In the genomic region with DNA sequence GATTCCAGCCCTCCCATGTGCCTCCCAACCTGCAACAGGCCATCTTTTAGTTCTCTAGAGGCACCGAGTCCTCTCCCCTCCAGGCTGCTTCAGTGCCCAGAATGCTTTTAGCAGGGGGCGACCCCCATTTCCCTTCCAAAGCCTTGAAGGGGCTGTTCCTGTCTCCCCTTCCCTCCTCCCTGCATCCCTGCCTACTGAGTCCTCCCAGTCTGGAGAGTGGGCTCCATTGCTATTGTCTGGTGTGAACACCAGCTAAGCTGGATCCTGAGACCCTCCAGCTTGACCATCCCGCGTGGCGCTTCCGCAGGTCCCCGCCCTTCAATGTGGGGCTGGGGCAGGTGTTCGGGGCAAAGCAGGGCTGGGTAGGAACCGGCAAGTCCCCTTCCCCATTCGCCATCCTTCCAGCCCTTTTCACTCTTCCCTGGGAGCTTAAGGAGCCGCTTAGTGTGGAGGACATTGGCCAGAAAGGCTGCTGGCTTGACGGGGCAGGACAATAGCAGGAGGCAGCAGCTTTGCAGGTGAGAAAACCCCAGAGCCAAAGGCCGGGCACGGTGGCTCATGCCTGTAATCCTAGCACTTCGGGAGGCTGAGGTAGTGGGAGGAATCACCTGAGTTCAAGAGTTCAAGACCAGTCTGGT, we compare ENCODE assay signal across 28 cellular contexts. TPM values are rescaled to one million over a fixed set of nuclear protein-coding genes. Genes with fewer than 3 reads are reported as not detected.
DNase-seq lines count a peak whose midpoint lies in the region; ATAC-seq and TF ChIP-seq lines count a peak whose summit lies in the region.
"Had no signal": no experiment of that assay in that cellular context is flagged by ENCODE, and none has a peak within 500 bp of the region (broad histone marks: within the 10 kb centered on the region; RNA-seq: fewer than 3 reads in every experiment).

No MANE protein-coding gene starts in this region.

- H3K14ac ChIP-seq in neuronal stem cell (ENCODE audit: low read length) = no peak overlapping the region

- H4K91ac ChIP-seq in neuronal stem cell (ENCODE audit: low read depth, low read length, poor library complexity) = no peak overlapping the region

- no peak for DNase-seq in GM23338 (ENCODE audit: low spot score)
- DNase-seq in central memory CD8-positive, alpha-beta T cell (ENCODE audit: low spot score in 2 of 2) = no peak
- no peak for DNase-seq in neuronal stem cell (ENCODE audit: low spot score)
- no peak for DNase-seq in caudate nucleus (lab: John Stamatoyannopoulos, UW)
- DNase-seq in kidney tubule cell (ENCODE audit: low spot score) = no peak
- DNase-seq in NCI-H2196 treated with DMSO at 0.1 percent for 48 hours (lab: John Stamatoyannopoulos, UW; ENCODE audit: unreplicated experiment) = no peak
- DNase-seq: CD4-positive, CD25-positive, alpha-beta regulatory T cell; DND-41; HFFc6; KG1; NCI-H1092 treated with DMSO at 0.1 percent for 48 hours; NCI-H146; NCI-H2029; NCI-H2171; NCI-H524 treated with DMSO at 0.1 percent for 48 hours; Peyer's patch; T-helper 1 cell had no signal

- H3K4me3 ChIP-seq in GM23338 (no peak overlapping the region), HEK293 (ENCODE audit: low read depth, low read length) (no peak overlapping the region), neuronal stem cell (ENCODE audit: low read length in 2 of 2) (no peak overlapping the region)
- H3K4me3 ChIP-seq: Peyer's patch, SJSA1 had no signal

- H3K27ac ChIP-seq in GM23338 (ENCODE audit: low read depth) = peak overlapping the region; percentile 80
- no peak overlapping the region for H3K27ac ChIP-seq in HEK293 (ENCODE audit: extremely low read depth, low read depth, low read length)
- peak overlapping the region; percentile 22 for H3K27ac ChIP-seq in neuronal stem cell (replicated peaks; ENCODE audit: low read length)
- no peak overlapping the region for H3K27ac ChIP-seq in caudate nucleus (ENCODE audit: low read depth, low read length)
- H3K27ac ChIP-seq: HL-60, Peyer's patch, SJSA1 had no signal

- POLR2A ChIA-PET in HEK293 (lab: Yijun Ruan, JAX) = interaction anchor here (0.6 kb wide), 1 partner anchor 101 kb away, joined by 6 read pairs; no protein-coding TSS in a partner anchor

- H3K9me3 ChIP-seq in HEK293 (ENCODE audit: control insufficient read depth, insufficient read depth, low read depth, low read length) (no peaks in the 10 kb centered on the region), neuronal stem cell (replicated peaks in 1 of 2; ENCODE audit: control insufficient read depth in 2 of 2, insufficient read depth in 1 of 2, low read depth in 1 of 2, low read length in 2 of 2) (no peaks in the 10 kb centered on the region)
- H3K9me3 ChIP-seq: Peyer's patch, SJSA1 had no signal

- H3K79me2 ChIP-seq in GM23338 (replicated peaks; ENCODE audit: insufficient read depth) = no peaks in the 10 kb centered on the region

- H4K8ac ChIP-seq in neuronal stem cell (ENCODE audit: low read depth, low read length) = no peak overlapping the region

- H3K27ac Mint-ChIP-seq in GM23338 = no peak overlapping the region
- H3K27ac Mint-ChIP-seq in central memory CD8-positive, alpha-beta T cell (ENCODE audit: low read depth) = peak overlapping the region; percentile 46
- H3K27ac Mint-ChIP-seq: CD4-positive, CD25-positive, alpha-beta regulatory T cell; HFFc6 had no signal

- TF ChIP-seq CTCF in GM23338 (conservative IDR thresholded peaks at IDR 0.05; ENCODE audit: low read depth in 2 of 2) (no peak), HEK293 (tag by site-specific recombination; IDR thresholded peaks at IDR 0.05) (no peak)

- CTCF ChIA-PET in HEK293 (lab: Yijun Ruan, JAX) = interaction anchor here (1.3 kb wide), 1 partner anchor 342 kb away, joined by 4 read pairs; no protein-coding TSS in a partner anchor

- no peak overlapping the region for H3K23ac ChIP-seq in neuronal stem cell (ENCODE audit: low read depth, low read length, poor library complexity)

- H3K9ac ChIP-seq in neuronal stem cell (ENCODE audit: low read depth, low read length, poor library complexity) = peak overlapping the region; percentile 30

- no peak overlapping the region for H2BK12ac ChIP-seq in neuronal stem cell (ENCODE audit: low read length)

- H3K27me3 ChIP-seq in GM23338 (ENCODE audit: insufficient read depth) (no peaks in the 10 kb centered on the region), neuronal stem cell (ENCODE audit: control insufficient read depth in 3 of 3, insufficient read depth in 3 of 3, low read depth in 1 of 3, low read length in 3 of 3) (no peaks in the 10 kb centered on the region)
- H3K27me3 ChIP-seq: Peyer's patch, SJSA1 had no signal

- no peaks in the 10 kb centered on the region; the same call in 1 of the 2 replicates for H4K20me1 ChIP-seq in GM23338 (replicated peaks; ENCODE audit: insufficient read depth)

- H3K4me2 ChIP-seq in GM23338 (0 out of 2 replicates have a peak overlapping the region, but pooled peaks have one; percentile 48), neuronal stem cell (ENCODE audit: insufficient read depth, low read length, poor library complexity, severe bottlenecking) (no peak overlapping the region)

- H3K4me1 Mint-ChIP-seq in GM23338 = peaks cover 57% of the 10 kb centered on the region
- no peaks in the 10 kb centered on the region for H3K4me1 Mint-ChIP-seq in central memory CD8-positive, alpha-beta T cell
- H3K4me1 Mint-ChIP-seq: CD4-positive, CD25-positive, alpha-beta regulatory T cell had no signal

- H3K4ac ChIP-seq in neuronal stem cell (ENCODE audit: low read length) = no peak overlapping the region

- no peak overlapping the region for H2BK120ac ChIP-seq in neuronal stem cell (ENCODE audit: low read depth, low read length)

- H3K36me3 ChIP-seq in GM23338 (ENCODE audit: insufficient read depth) = peaks cover 16% of the 10 kb centered on the region
- peaks cover 0 to 34% of the 10 kb centered on the region in 2 experiments; a peak in 1 of 3 replicates for H3K36me3 ChIP-seq in HEK293 (ENCODE audit: control insufficient read depth in 2 of 2, insufficient read depth in 1 of 2, low read length in 2 of 2)
- H3K36me3 ChIP-seq in neuronal stem cell (replicated peaks in 1 of 2; ENCODE audit: control insufficient read depth in 2 of 2, insufficient read depth in 2 of 2, low read length in 2 of 2) = peaks cover 19 to 32% of the 10 kb centered on the region in 2 donors

- H3K9me2 ChIP-seq in GM23338 (ENCODE audit: insufficient read depth) = no peaks in the 10 kb centered on the region

- no CpG with 5 or more reads among the region's 15 CpGs for WGBS in neuronal stem cell (ENCODE audit: extremely low coverage in 2 of 2, insufficient read length in 2 of 2, insufficient replicate concordance in 1 of 2), 2 donors

- peak overlapping the region; percentile 81 for H3K18ac ChIP-seq in neuronal stem cell (ENCODE audit: low read length)

- H3K9me3 Mint-ChIP-seq in GM23338 = peaks cover 3% of the 10 kb centered on the region; the same call in 2 of the 3 replicates
- H3K9me3 Mint-ChIP-seq in central memory CD8-positive, alpha-beta T cell = no peaks in the 10 kb centered on the region
- H3K9me3 Mint-ChIP-seq: HFFc6 had no signal

- peaks cover 55% of the 10 kb centered on the region for H3F3A ChIP-seq in GM23338 (replicated peaks; ENCODE audit: low read depth)

- H3K4me3 Mint-ChIP-seq in GM23338 = no peak overlapping the region
- H3K4me3 Mint-ChIP-seq in central memory CD8-positive, alpha-beta T cell = no peak overlapping the region
- H3K4me3 Mint-ChIP-seq: CD4-positive, CD25-positive, alpha-beta regulatory T cell; HFFc6 had no signal

- H2BK5ac ChIP-seq in neuronal stem cell (ENCODE audit: low read length) = peak overlapping the region; percentile 24

- no peak overlapping the region for H2AK5ac ChIP-seq in neuronal stem cell (ENCODE audit: low read depth, low read length)

- no peak overlapping the region for H2AFZ ChIP-seq in GM23338
- H2AFZ ChIP-seq in neuronal stem cell (ENCODE audit: low read length) = no peak overlapping the region

- ATAC-seq in GM23338 = peak; percentile 10
- ATAC-seq in central memory CD8-positive, alpha-beta T cell (replicated peaks; ENCODE audit: extremely low read depth, poor library complexity, severe bottlenecking) = no peak
- ATAC-seq: HepG2, Right ventricle myocardium inferior had no signal

- peaks cover 41% of the 10 kb centered on the region for H3K36me3 Mint-ChIP-seq in GM23338 (ENCODE audit: low read depth)
- peaks cover 28% of the 10 kb centered on the region for H3K36me3 Mint-ChIP-seq in central memory CD8-positive, alpha-beta T cell (ENCODE audit: insufficient read depth)

- peaks cover 3% of the 10 kb centered on the region for H3K79me1 ChIP-seq in neuronal stem cell (ENCODE audit: low read depth, low read length)

- H3K4me1 ChIP-seq in GM23338 (ENCODE audit: insufficient read depth) (peaks cover 3% of the 10 kb centered on the region; the same call in 1 of the 2 replicates), HEK293 (ENCODE audit: control insufficient read depth, insufficient read depth, low read length) (no peaks in the 10 kb centered on the region), neuronal stem cell (ENCODE audit: control insufficient read depth in 2 of 2, insufficient read depth in 1 of 2, low read depth in 1 of 2, low read length in 2 of 2) (peaks cover 6 to 24% of the 10 kb centered on the region in 2 donors)
- H3K4me1 ChIP-seq: Peyer's patch had no signal

- peaks cover 42% of the 10 kb centered on the region for H3K27me3 Mint-ChIP-seq in GM23338 (ENCODE audit: insufficient read depth, low read depth, poor library complexity)
- H3K27me3 Mint-ChIP-seq in central memory CD8-positive, alpha-beta T cell = no peaks in the 10 kb centered on the region
- H3K27me3 Mint-ChIP-seq: CD4-positive, CD25-positive, alpha-beta regulatory T cell had no signal

- no peak overlapping the region for H2BK15ac ChIP-seq in neuronal stem cell (ENCODE audit: low read length)

TF ChIP-seq in GM23338, 12 proteins besides CTCF, POLR2A, EP300 and RAD21 (continues in another document):
- TF ChIP-seq JUNB (IDR thresholded peaks at IDR 0.05; ENCODE audit: unreplicated experiment) = no peak
- TF ChIP-seq EZH2 (IDR thresholded peaks at IDR 0.05; ENCODE audit: low read depth, unreplicated experiment) = no peak
- TF ChIP-seq EZH2phosphoT487 (IDR thresholded peaks at IDR 0.05; ENCODE audit: unreplicated experiment) = no peak
- no peak for TF ChIP-seq NANOG (IDR thresholded peaks at IDR 0.05; ENCODE audit: borderline replicate concordance)

TF ChIP-seq in HEK293, 187 proteins besides CTCF, POLR2A, EP300 and RAD21:
- peak; percentile 69 for TF ChIP-seq ZNF341 (tag by site-specific recombination; IDR thresholded peaks at IDR 0.05; ENCODE audit: low read depth)
- no peak for TF ChIP-seq HOXD13 (CRISPR knock-in tag; IDR thresholded peaks at IDR 0.05; ENCODE audit: borderline replicate concordance)

RNA-seq across cellular contexts. Expression of a gene that starts 32.2 kb away (rescaled TPM):
- not detected in 2 replicates for total RNA-seq in GM23338 (2014; rRNA removed; shearing (Covaris generic))
- polyA plus RNA-seq in GM23338 (2016; fragmentation: Nextera tagmentation; extraction: Ambion mirVana) = not detected in 2 replicates
- polyA plus RNA-seq in neuronal stem cell (2013, experiment 1 of 2) = not detected
- polyA plus RNA-seq in neuronal stem cell (2013, experiment 2 of 2) = not detected
- total RNA-seq: A673; CD4-positive, CD25-positive, alpha-beta regulatory T cell; G401; H4; HepG2; HFFc6; HT-29; OCI-LY7; Peyer's patch; Right ventricle myocardium inferior; SJSA1 had no signal
- polyA plus RNA-seq: BJ, HepG2 had no signal

RNA-seq across cellular contexts. Expression of a gene that starts 35.3 kb away (rescaled TPM):
- total RNA-seq in GM23338 (2014; rRNA removed; shearing (Covaris generic)) = 367 and 386 TPM in 2 replicates
- 97.1 and 99.3 TPM in 2 replicates for polyA plus RNA-seq in GM23338 (2016; fragmentation: Nextera tagmentation; extraction: Ambion mirVana)
- 122 TPM for polyA plus RNA-seq in neuronal stem cell (2013, experiment 1 of 2)
- 124 TPM for polyA plus RNA-seq in neuronal stem cell (2013, experiment 2 of 2)

Comparison
In these comparisons a context has a peak if more than half of its experiments do, and no peak if none do; other contexts are left out.
1. H3K27ac ChIP-seq: peak in GM23338 (single experiment) and neuronal stem cell (single experiment); none in HEK293 (single experiment) and caudate nucleus (single experiment).